ENCODE assay signal across 20 cellular contexts in the genomic region with DNA sequence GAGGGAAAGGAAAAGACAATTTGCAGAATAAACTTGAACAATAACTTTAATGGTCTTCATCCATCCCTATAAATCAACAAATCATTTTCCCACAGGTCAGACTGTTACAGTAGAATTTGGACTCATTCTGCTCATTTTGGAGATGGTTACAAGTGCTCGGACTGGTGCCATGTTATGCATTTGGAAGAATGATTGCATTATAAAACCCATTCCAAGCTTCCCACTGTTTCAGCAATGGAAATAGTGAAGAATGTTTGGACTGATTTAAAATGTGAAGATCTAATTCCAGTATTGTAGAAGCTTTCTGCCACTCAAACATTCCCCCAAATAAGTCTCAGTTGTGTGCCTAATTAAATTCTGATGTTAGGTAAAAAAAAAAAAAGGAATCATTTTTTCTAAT.
"Had no signal": no experiment of that assay in that cellular context is flagged by ENCODE, and none has a peak within 500 bp of the region (broad histone marks: within the 10 kb centered on the region; RNA-seq: fewer than 3 reads in every experiment).

No MANE protein-coding gene starts in this region.

- H3K4me3 ChIP-seq: coronary artery, dorsolateral prefrontal cortex, esophagus muscularis mucosa, gastrocnemius medialis, heart right ventricle, left lung, lower lobe of right lung had no signal

- DNase-seq: dermis blood vessel endothelial cell; dorsolateral prefrontal cortex; effector CD4-positive, alpha-beta T cell; effector memory CD4-positive, alpha-beta T cell; foreskin fibroblast; foreskin melanocyte; gastrocnemius medialis; glutamatergic neuron; head of caudate nucleus; heart right ventricle; hippocampal formation; left cardiac atrium; left lung; left ventricle myocardium superior; lower lobe of right lung; mesenchymal stem cell; midbrain; naive thymus-derived CD4-positive, alpha-beta T cell had no signal

- H3K36me3 ChIP-seq: esophagus muscularis mucosa, gastrocnemius medialis, heart right ventricle, left lung, lower lobe of right lung had no signal

- H3K27ac ChIP-seq: coronary artery, dorsolateral prefrontal cortex, esophagus muscularis mucosa, gastrocnemius medialis, heart right ventricle, left lung, lower lobe of right lung had no signal

- H3K27me3 ChIP-seq: dorsolateral prefrontal cortex, esophagus muscularis mucosa, gastrocnemius medialis, heart right ventricle, left lung had no signal

- H3K4me1 ChIP-seq: gastrocnemius medialis, left lung, lower lobe of right lung had no signal

- H3K9me3 ChIP-seq: esophagus muscularis mucosa, gastrocnemius medialis, heart right ventricle, left lung, lower lobe of right lung had no signal
